In genomic region chr2:38077431-38077769, GRCh38 we compare ENCODE assay signal across 9 cellular contexts. TPM values are rescaled to one million over a fixed set of nuclear protein-coding genes. Genes with fewer than 3 reads are reported as not detected.
DNase-seq lines count a peak whose midpoint lies in the region; ATAC-seq and TF ChIP-seq lines count a peak whose summit lies in the region.
"Had no signal": no experiment of that assay in that cellular context is flagged by ENCODE, and none has a peak within 500 bp of the region (broad histone marks: within the 10 kb centered on the region; RNA-seq: fewer than 3 reads in every experiment).

No MANE protein-coding gene starts in this region.

- H3K9ac ChIP-seq in PC-3 (ENCODE audit: low read length) = peak overlapping the region; percentile 90

- H3K27ac Mint-ChIP-seq in Caco-2 (ENCODE audit: unreplicated experiment) = peak overlapping the region; percentile 76

- H3K9me3 ChIP-seq in Caco-2 (no peaks in the 10 kb centered on the region), PC-3 (ENCODE audit: low read length) (no peaks in the 10 kb centered on the region), neutrophil (no peaks in the 10 kb centered on the region)

- H3K9me2 ChIP-seq in PC-3 (replicated peaks; ENCODE audit: low read length) = no peaks in the 10 kb centered on the region

- H3K79me2 ChIP-seq in PC-3 (ENCODE audit: low read length) = peaks cover 34% of the 10 kb centered on the region

- H3F3A ChIP-seq in PC-3 (ENCODE audit: low read length, unreplicated experiment) = no peaks in the 10 kb centered on the region

- peaks cover 11% of the 10 kb centered on the region for H3K36me3 Mint-ChIP-seq in Caco-2 (ENCODE audit: insufficient read depth, unreplicated experiment)

- TF ChIP-seq CTCF in Caco-2 (IDR thresholded peaks at IDR 0.05; ENCODE audit: insufficient read depth in 1 of 2, low read depth in 1 of 2, low read length in 1 of 2, severe bottlenecking in 1 of 2, unreplicated experiment in 1 of 2) = no peak
- TF ChIP-seq CTCF in PC-3 (conservative IDR thresholded peaks at IDR 0.05; ENCODE audit: low read depth, low read length) = no peak
- no peak for TF ChIP-seq CTCF in neutrophil (IDR thresholded peaks at IDR 0.05)

- H3K36me3 ChIP-seq in Caco-2 (ENCODE audit: control insufficient read depth, insufficient read depth, low read length) (no peaks in the 10 kb centered on the region), PC-3 (ENCODE audit: low read depth, low read length) (no peaks in the 10 kb centered on the region), neutrophil (no peaks in the 10 kb centered on the region)

- peak overlapping the region; percentile 84 for H3K4me3 Mint-ChIP-seq in Caco-2 (ENCODE audit: unreplicated experiment)

- peak overlapping the region; percentile 83 for H3K4me2 ChIP-seq in PC-3 (ENCODE audit: low read length)

- no peaks in the 10 kb centered on the region for H4K20me1 ChIP-seq in PC-3 (ENCODE audit: low read length)

- peak overlapping the region; percentile 55; the same call in 1 of the 2 replicates for H2AFZ ChIP-seq in PC-3 (ENCODE audit: low read length)

- H3K27ac ChIP-seq in PC-3 (ENCODE audit: low read length) = peak overlapping the region; percentile 85
- H3K27ac ChIP-seq in epithelial cell of prostate = peak overlapping the region; percentile 60
- no peak overlapping the region for H3K27ac ChIP-seq in neutrophil

- peaks cover 24% of the 10 kb centered on the region for H3K4me1 ChIP-seq in Caco-2
- peaks cover 27% of the 10 kb centered on the region for H3K4me1 ChIP-seq in PC-3 (ENCODE audit: insufficient read depth, low read length)
- H3K4me1 ChIP-seq in neutrophil (ENCODE audit: control insufficient read depth in 1 of 2, insufficient read depth in 1 of 2, low read depth in 1 of 2, low read length in 1 of 2) = peaks cover 32 to 37% of the 10 kb centered on the region in 2 experiments

- POLR2A ChIA-PET in Caco-2 (lab: Charles Lee) = interaction anchor here (2.0 kb wide), 1 partner anchor 19 kb away, joined by 12 read pairs; no protein-coding TSS in a partner anchor
- POLR2A ChIA-PET in PC-3 (lab: Charles Lee; ENCODE audit: unreplicated experiment) = no interaction called here

- intact Hi-C loops in Caco-2 (cut with micrococcal nuclease; ENCODE audit: unreplicated experiment) = loop anchor here (2.0 to 5.0 kb wide), 2 partner anchors 95 to 197 kb away; no protein-coding TSS in a partner anchor
- intact Hi-C loops in PC-3 (cut with micrococcal nuclease) = loop anchor here (1.0 to 5.0 kb wide), 3 partner anchors 40 to 95 kb away; no protein-coding TSS in a partner anchor

- CTCF ChIA-PET in Caco-2 (lab: Charles Lee) = interaction anchor here (0.8 to 2.1 kb wide), 12 partner anchors 14 to 463 kb away, joined by 3 to 37 read pairs (median 7); no protein-coding TSS in a partner anchor
- CTCF ChIA-PET in PC-3 (lab: Charles Lee) = no interaction called here

- H3K4me3 ChIP-seq in Caco-2 (ENCODE audit: low read depth, low read length) = peak overlapping the region; percentile 56
- H3K4me3 ChIP-seq in PC-3 (ENCODE audit: low read length) = peak overlapping the region; percentile 69
- peak overlapping the region; percentile 65 to 67 for H3K4me3 ChIP-seq in neutrophil (ENCODE audit: low read depth in 1 of 2, low read length in 1 of 2)

- BruUV-seq in Caco-2 (replicated peaks; lab: Mats Ljungman, UMichigan) (TSS peak; percentile 78), PC-3 (replicated peaks; lab: Mats Ljungman, UMichigan) (TSS peak; percentile 68)

- H3K4me1 Mint-ChIP-seq in Caco-2 (ENCODE audit: low read depth, unreplicated experiment) = peaks cover 44% of the 10 kb centered on the region

- no peaks in the 10 kb centered on the region for H3K27me3 ChIP-seq in Caco-2 (replicated peaks; ENCODE audit: control insufficient read depth, insufficient read depth, low read length)
- peaks cover 34% of the 10 kb centered on the region for H3K27me3 ChIP-seq in PC-3 (ENCODE audit: low read length)
- H3K27me3 ChIP-seq in neutrophil = peaks cover 87% of the 10 kb centered on the region

- H3K9me3 Mint-ChIP-seq in Caco-2 (ENCODE audit: unreplicated experiment) = no peaks in the 10 kb centered on the region

- DNase-seq in Caco-2 = no peak
- DNase-seq in PC-3 = no peak
- no peak for DNase-seq in epithelial cell of prostate (ENCODE audit: low read depth, low spot score)
- no peak for DNase-seq in NOMO-1 treated with DMSO at 0.1 percent for 48 hours (lab: John Stamatoyannopoulos, UW; ENCODE audit: unreplicated experiment)
- no peak for DNase-seq in HuH-7 (ENCODE audit: low spot score)
- no peak for DNase-seq in NCI-H1048 (lab: John Stamatoyannopoulos, UW)

- H3K27me3 Mint-ChIP-seq in Caco-2 (ENCODE audit: insufficient read depth, unreplicated experiment) = no peaks in the 10 kb centered on the region

- ATAC-seq in PC-3 (no peak), HG03139 (IDR thresholded peaks at IDR 0.05; ENCODE audit: unreplicated experiment) (no peak)
- ATAC-seq: K562 had no signal

RNA-seq across cellular contexts. Expression of gene CYP1B1, which starts 1.4 kb away (rescaled TPM):
- total RNA-seq in Caco-2 (2022) = 1.3 and 1.8 TPM in 2 replicates
- 37.2 and 50.0 TPM in 2 replicates for total RNA-seq in PC-3 (2014; rRNA removed)

Comparison
In these comparisons a context has a peak if more than half of its experiments do, and no peak if none do; other contexts are left out.
1. RNA of gene CYP1B1, which starts 1.4 kb away (total RNA-seq): 37.2 to 50.0 TPM in PC-3; 1.3 to 1.8 TPM in Caco-2; every median in the first group is over 10 times any median in the second.
2. Peak in every context shown above with its lines, with median percentiles within 50 percentile points of each other: H3K4me3 ChIP-seq.